ENCODE assay signal across 1 cellular context in genomic region chr1:80731241-80731894, GRCh38.
TF ChIP-seq lines count a peak whose summit lies in the region.

No MANE protein-coding gene starts in this region.

TF ChIP-seq in H1, 55 proteins besides CTCF, POLR2A, EP300 and RAD21 (continued from another document):
- TF ChIP-seq HDAC2 (IDR thresholded peaks at IDR 0.05; ENCODE audit: borderline replicate concordance in 1 of 2, low read depth in 2 of 2, low read length in 2 of 2), result no peak
- TF ChIP-seq CHD7 (IDR thresholded peaks at IDR 0.05; ENCODE audit: insufficient replicate concordance, low read length), result no peak
- no peak for TF ChIP-seq BCL11A (IDR thresholded peaks at IDR 0.05; ENCODE audit: low read depth in 2 of 2, low read length in 2 of 2)
- TF ChIP-seq SUZ12 (IDR thresholded peaks at IDR 0.05; ENCODE audit: low read length), result no peak
- no peak for TF ChIP-seq EZH2 (IDR thresholded peaks at IDR 0.05; ENCODE audit: low read depth, low read length, severe bottlenecking)
- no peak for TF ChIP-seq TCF12 (IDR thresholded peaks at IDR 0.05; ENCODE audit: low read depth, low read length)
- no peak for TF ChIP-seq YY1 (IDR thresholded peaks at IDR 0.05; ENCODE audit: low read depth, low read length)
- no peak for TF ChIP-seq CHD1 (IDR thresholded peaks at IDR 0.05; ENCODE audit: low read depth, low read length)
- no peak for TF ChIP-seq CHD2 (IDR thresholded peaks at IDR 0.05; ENCODE audit: low read length)
- no peak for TF ChIP-seq KDM4A (IDR thresholded peaks at IDR 0.05; ENCODE audit: low read depth, low read length, severe bottlenecking)
